In genomic region chr4:113587156-113587555, GRCh38 we compare ENCODE assay signal across 14 cellular contexts.
"Had no signal": no experiment of that assay in that cellular context is flagged by ENCODE, and none has a peak within 500 bp of the region (broad histone marks: within the 10 kb centered on the region; RNA-seq: fewer than 3 reads in every experiment).

No MANE protein-coding gene starts in this region.

- H3K36me3 ChIP-seq: ovary, tibial artery had no signal

- H3K4me3 ChIP-seq: ovary, tibial artery had no signal

- ATAC-seq: activated CD8-positive, alpha-beta T cell treated with anti-CD3 and anti-CD28 coated beads, Interleukin-2, amount 10 ng/mL, durations not matched to agents 7 days and 5 days; SK-N-SH treated with all-trans-retinoic acid at 6 μM for 48 hours; WTC11 had no signal

- H3K27ac ChIP-seq: ovary had no signal

- H3K27ac Mint-ChIP-seq: activated CD8-positive, alpha-beta T cell treated with anti-CD3 and anti-CD28 coated beads, Interleukin-2, amount 10 ng/mL, durations not matched to agents 7 days and 5 days; immature natural killer cell; WTC11 had no signal

- H3K9me3 Mint-ChIP-seq: brain, endodermal cell, immature natural killer cell, WTC11 had no signal

- H3K36me3 Mint-ChIP-seq: WTC11 had no signal

- H3K4me3 Mint-ChIP-seq: activated CD8-positive, alpha-beta T cell treated with anti-CD3 and anti-CD28 coated beads, Interleukin-2, amount 10 ng/mL, durations not matched to agents 7 days and 5 days; brain; endodermal cell; immature natural killer cell; WTC11 had no signal

- H3K9me3 ChIP-seq: ovary, tibial artery had no signal

- H3K27me3 ChIP-seq: ovary, tibial artery had no signal

- DNase-seq: activated CD4-positive, alpha-beta T cell treated with anti-CD3 and anti-CD28 coated beads for 48 hours; activated CD8-positive, alpha-beta T cell treated with anti-CD3 and anti-CD28 coated beads, Interleukin-2, amount 10 ng/mL, durations not matched to agents 7 days and 5 days; activated naive CD4-positive, alpha-beta T cell treated with anti-CD3 and anti-CD28 coated beads, Interleukin-2, amount 50 U/mL, for 16 hours; cerebellar nuclear complex; endodermal cell; erythroblast; immature natural killer cell; mammary epithelial cell; ovary; small intestine; tibial artery had no signal

- H3K27me3 Mint-ChIP-seq: brain had no signal
